ENCODE assay signal across 2 cellular contexts in the genomic region with DNA sequence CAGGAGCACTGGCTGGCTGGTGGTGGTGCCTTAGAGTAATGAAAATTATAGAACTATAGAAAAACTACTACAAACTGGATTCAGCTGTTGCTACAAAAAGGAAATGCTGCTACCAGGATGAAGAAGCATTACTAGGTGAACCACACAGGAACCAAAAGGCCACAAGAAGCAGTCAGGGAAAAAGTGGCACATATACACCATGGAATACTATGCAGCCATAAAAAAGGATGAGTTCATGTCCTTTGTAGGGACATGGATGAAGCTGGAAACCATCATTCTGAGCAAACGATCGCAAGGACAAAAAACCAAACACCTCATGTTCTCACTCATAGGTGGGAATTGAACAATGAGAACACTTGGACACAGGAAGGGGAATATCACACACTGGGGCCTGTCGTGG.
TF ChIP-seq lines count a peak whose summit lies in the region.

No MANE protein-coding gene starts in this region.

TF ChIP-seq in HEK293, 187 proteins besides CTCF, POLR2A, EP300 and RAD21:
- TF ChIP-seq ZNF146 (tag by site-specific recombination; IDR thresholded peaks at IDR 0.05), result peak; percentile 93
- TF ChIP-seq, protein P1, sequence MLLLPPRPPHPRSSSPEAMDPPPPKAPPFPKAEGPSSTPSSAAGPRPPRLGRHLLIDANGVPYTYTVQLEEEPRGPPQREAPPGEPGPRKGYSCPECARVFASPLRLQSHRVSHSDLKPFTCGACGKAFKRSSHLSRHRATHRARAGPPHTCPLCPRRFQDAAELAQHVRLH (tag by site-specific recombination; IDR thresholded peaks at IDR 0.05), result peak; percentile 45; the same call in 1 of the 2 replicates

TF ChIP-seq in K562, 482 proteins besides CTCF, POLR2A, EP300 and RAD21:
- TF ChIP-seq ZNF146 (CRISPR knock-in tag; IDR thresholded peaks at IDR 0.05; ENCODE audit: unreplicated experiment), result peak; percentile 71
TF ChIP-seq in K562: peak in this region for 1; not testable (repeated sequence) for 481.
